1 cellular context compared by ENCODE assay signal in the genomic region with DNA sequence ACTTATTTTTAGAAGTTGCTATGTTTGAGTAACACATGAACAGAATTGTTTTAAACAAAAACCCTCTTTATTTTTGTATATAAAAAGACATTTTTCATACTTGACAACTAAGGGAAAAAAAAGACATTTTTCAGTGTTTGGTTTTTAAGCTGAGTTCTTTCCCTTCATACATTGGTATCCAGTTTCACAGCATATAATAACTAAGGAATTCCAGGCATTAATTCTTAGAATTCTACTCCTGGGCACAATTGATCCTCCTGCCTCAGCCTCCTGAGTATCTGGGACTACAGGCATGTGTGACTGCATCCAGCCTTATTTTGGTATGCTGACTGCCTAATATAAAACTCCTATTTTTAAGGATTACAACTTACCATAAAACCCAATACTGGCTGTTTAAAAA.
TF ChIP-seq lines count a peak whose summit lies in the region.

No MANE protein-coding gene starts in this region.

TF ChIP-seq in HCT116, 20 proteins besides CTCF, POLR2A, EP300 and RAD21 (continued from another document):
- no peak for TF ChIP-seq FOSL1 (IDR thresholded peaks at IDR 0.05; ENCODE audit: low read depth)
- TF ChIP-seq EZH2phosphoT487 (IDR thresholded peaks at IDR 0.05; ENCODE audit: borderline replicate concordance) = no peak
- no peak for TF ChIP-seq YY1 (IDR thresholded peaks at IDR 0.05; ENCODE audit: extremely low read depth, insufficient replicate concordance, low read depth, low read length)
- TF ChIP-seq, protein P1, sequence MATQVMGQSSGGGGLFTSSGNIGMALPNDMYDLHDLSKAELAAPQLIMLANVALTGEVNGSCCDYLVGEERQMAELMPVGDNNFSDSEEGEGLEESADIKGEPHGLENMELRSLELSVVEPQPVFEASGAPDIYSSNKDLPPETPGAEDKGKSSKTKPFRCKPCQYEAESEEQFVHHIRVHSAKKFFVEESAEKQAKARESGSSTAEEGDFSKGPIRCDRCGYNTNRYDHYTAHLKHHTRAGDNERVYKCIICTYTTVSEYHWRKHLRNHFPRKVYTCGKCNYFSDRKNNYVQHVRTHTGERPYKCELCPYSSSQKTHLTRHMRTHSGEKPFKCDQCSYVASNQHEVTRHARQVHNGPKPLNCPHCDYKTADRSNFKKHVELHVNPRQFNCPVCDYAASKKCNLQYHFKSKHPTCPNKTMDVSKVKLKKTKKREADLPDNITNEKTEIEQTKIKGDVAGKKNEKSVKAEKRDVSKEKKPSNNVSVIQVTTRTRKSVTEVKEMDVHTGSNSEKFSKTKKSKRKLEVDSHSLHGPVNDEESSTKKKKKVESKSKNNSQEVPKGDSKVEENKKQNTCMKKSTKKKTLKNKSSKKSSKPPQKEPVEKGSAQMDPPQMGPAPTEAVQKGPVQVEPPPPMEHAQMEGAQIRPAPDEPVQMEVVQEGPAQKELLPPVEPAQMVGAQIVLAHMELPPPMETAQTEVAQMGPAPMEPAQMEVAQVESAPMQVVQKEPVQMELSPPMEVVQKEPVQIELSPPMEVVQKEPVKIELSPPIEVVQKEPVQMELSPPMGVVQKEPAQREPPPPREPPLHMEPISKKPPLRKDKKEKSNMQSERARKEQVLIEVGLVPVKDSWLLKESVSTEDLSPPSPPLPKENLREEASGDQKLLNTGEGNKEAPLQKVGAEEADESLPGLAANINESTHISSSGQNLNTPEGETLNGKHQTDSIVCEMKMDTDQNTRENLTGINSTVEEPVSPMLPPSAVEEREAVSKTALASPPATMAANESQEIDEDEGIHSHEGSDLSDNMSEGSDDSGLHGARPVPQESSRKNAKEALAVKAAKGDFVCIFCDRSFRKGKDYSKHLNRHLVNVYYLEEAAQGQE (IDR thresholded peaks at IDR 0.05; ENCODE audit: low read depth) = no peak
- TF ChIP-seq POLR2AphosphoS5 (IDR thresholded peaks at IDR 0.05; ENCODE audit: low read depth, low read length) = no peak
- TF ChIP-seq ELF1 (IDR thresholded peaks at IDR 0.05; ENCODE audit: borderline replicate concordance, low read depth) = no peak
- TF ChIP-seq SRF (IDR thresholded peaks at IDR 0.05; ENCODE audit: low read depth) = no peak
- TF ChIP-seq CEBPB (IDR thresholded peaks at IDR 0.05; ENCODE audit: low read depth) = no peak
- TF ChIP-seq SP1 (IDR thresholded peaks at IDR 0.05; ENCODE audit: low read depth) = no peak
- no peak for TF ChIP-seq JUND (IDR thresholded peaks at IDR 0.05)
- no peak for TF ChIP-seq ZFX (IDR thresholded peaks at IDR 0.05)
- no peak for TF ChIP-seq ZNF274 (IDR thresholded peaks at IDR 0.05; ENCODE audit: low read depth, low read length)
